Comparison of ENCODE assay signal across 22 cellular contexts in genomic region chr15:41072013-41072412, GRCh38.
"Had no signal": no experiment of that assay in that cellular context is flagged by ENCODE, and none has a peak within 500 bp of the region (broad histone marks: within the 10 kb centered on the region; RNA-seq: fewer than 3 reads in every experiment).

No MANE protein-coding gene starts in this region.

- FAIRE-seq: K562, RCC 7860 had no signal

- DNase-seq: Kasumi-1, MM.1S, NCI-H1092 treated with DMSO at 0.1 percent for 48 hours, NCI-H1436, NCI-H187, NCI-H2029, NCI-H2081 treated with DMSO at 0.1 percent for 48 hours, NCI-H2171, NCI-H226, NCI-H446, NCI-H510A, NCI-H524 treated with DMSO at 0.1 percent for 48 hours, NCI-H69, NCI-H774, Right ventricle myocardium superior, RPMI8226, SIG-M5, SK-N-SH, SW 1271 had no signal

- ATAC-seq: K562 had no signal

- H3K4me3 ChIP-seq: K562 had no signal

- H3K27ac ChIP-seq: KMS-11 had no signal

- H3K9me3 ChIP-seq: SK-N-SH had no signal

- H3K9ac ChIP-seq: KMS-11, SK-N-SH had no signal

- H3K4me2 ChIP-seq: KMS-11, SK-N-SH had no signal
